10 cellular contexts compared by ENCODE assay signal in the genomic region with DNA sequence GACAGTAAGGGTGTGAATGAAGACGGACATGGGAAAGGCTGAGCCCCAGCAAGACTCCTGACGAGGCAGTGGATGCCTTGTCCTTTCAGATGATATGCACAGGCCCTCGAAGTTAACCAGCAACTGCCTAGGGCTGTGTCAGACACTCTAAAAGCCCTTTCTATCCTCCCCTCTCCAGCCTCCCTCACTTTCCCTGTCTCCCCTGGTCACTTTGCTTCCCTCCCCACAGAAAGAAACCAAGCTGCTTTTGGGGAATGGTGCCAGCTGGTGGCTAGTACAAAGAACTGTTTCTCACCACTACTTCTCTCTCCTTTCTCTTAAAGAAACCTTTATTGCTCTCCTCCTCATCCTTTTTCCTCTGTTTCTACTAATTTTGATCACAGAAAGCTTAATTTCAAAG. TPM values are rescaled to one million over a fixed set of nuclear protein-coding genes. Genes with fewer than 3 reads are reported as not detected.
A peak's percentile ranks its signal among the peaks of the same experiment; 100 is the strongest.
DNase-seq lines count a peak whose midpoint lies in the region; ATAC-seq, FAIRE-seq and TF ChIP-seq lines count a peak whose summit lies in the region.
"Had no signal": no experiment of that assay in that cellular context is flagged by ENCODE, and none has a peak within 500 bp of the region (broad histone marks: within the 10 kb centered on the region; RNA-seq: fewer than 3 reads in every experiment).

No MANE protein-coding gene starts in this region.

- intact Hi-C loops in IMR-90 (cut with micrococcal nuclease) (loop anchor here (5.0 to 10.0 kb wide), 3 partner anchors 160 to 302 kb away; partner anchors contain the start of gene SCAMP1), GM12878 (cut with micrococcal nuclease; ENCODE audit: unreplicated experiment) (no loop called here), lower lobe of right lung (cut with DNase I) (no loop called here)

- H3K36me3 ChIP-seq in IMR-90 (ENCODE audit: control insufficient read depth, insufficient read depth, low read length) (peaks cover 57% of the 10 kb centered on the region), GM12878 (ENCODE audit: control insufficient read depth in 2 of 2, insufficient read depth in 2 of 2, low read length in 1 of 2) (peaks cover 22% of the 10 kb centered on the region in 2 experiments), lower lobe of right lung (peaks cover 10% of the 10 kb centered on the region)

- no peak overlapping the region for H3K18ac ChIP-seq in IMR-90 (ENCODE audit: low read depth, low read length)

- H2AFZ ChIP-seq in IMR-90 (replicated peaks; ENCODE audit: low read length, poor library complexity) (peak overlapping the region; percentile 15), GM12878 (ENCODE audit: control insufficient read depth, low read depth, low read length) (no peak overlapping the region)

- DNase-seq in AG04450 (ENCODE audit: low read depth, low spot score) (no peak), IMR-90 (no peak), GM12878 (ENCODE audit: low read depth, low spot score) (no peak), lower lobe of right lung (no peak), mesenteric fat pad (ENCODE audit: low spot score) (no peak), inferior parietal cortex (ENCODE audit: extremely low spot score) (no peak)
- DNase-seq: DMS153, T-helper 1 cell had no signal

- peak overlapping the region; percentile 59 for H2AK9ac ChIP-seq in IMR-90 (replicated peaks; ENCODE audit: low read depth, low read length, poor library complexity)

- peaks cover 19 to 79% of the 10 kb centered on the region in 2 experiments for H3K79me1 ChIP-seq in IMR-90 (ENCODE audit: low read depth in 1 of 2, low read length in 2 of 2)

- H4K91ac ChIP-seq in IMR-90 (ENCODE audit: insufficient read depth, low read depth, low read length) = peak overlapping the region; percentile 15; the same call in 1 of the 2 replicates

- H2BK15ac ChIP-seq in IMR-90 (ENCODE audit: low read depth, low read length) = peak overlapping the region; percentile 38; the same call in 2 of the 3 replicates

- RAD21 ChIA-PET in GM12878 (lab: Charles Lee; ENCODE audit: unreplicated experiment) = interaction anchor here (1.3 to 2.4 kb wide), 3 partner anchors 33 to 85 kb away, joined by 3 to 6 read pairs (median 4); no protein-coding TSS in a partner anchor

- peak overlapping the region; percentile 71 for H3K4ac ChIP-seq in IMR-90 (ENCODE audit: low read depth, low read length)

- H4K5ac ChIP-seq in IMR-90 (ENCODE audit: low read depth, low read length) = no peak overlapping the region

- H3K9me3 ChIP-seq in AG04450 (ENCODE audit: control insufficient read depth, insufficient read depth, low read length) (no peaks in the 10 kb centered on the region), IMR-90 (ENCODE audit: control insufficient read depth, insufficient read depth, low read length) (no peaks in the 10 kb centered on the region), GM12878 (replicated peaks; ENCODE audit: control insufficient read depth, insufficient read depth, low read length) (no peaks in the 10 kb centered on the region), lower lobe of right lung (no peaks in the 10 kb centered on the region)

- 100% methylated on average over 1 of the region's 3 CpGs; no CpG with 5 or more reads in 1 of the 2 experiments for WGBS in IMR-90 (ENCODE audit: extremely low coverage in 2 of 2, insufficient read length in 1 of 2), 2 experiments
- 79% methylated on average over 3 of the region's 3 CpGs for WGBS in GM12878 (ENCODE audit: insufficient coverage, insufficient replicate concordance, low lambda C conversion rate, missing lambda C conversion rate)

- 0 out of 2 replicates have a peak, but pooled peaks have one; percentile 16 for ATAC-seq in IMR-90 (ENCODE audit: low read depth)
- no peak for ATAC-seq in GM12878
- no peak for ATAC-seq in lower lobe of right lung
- ATAC-seq in HG03571 (IDR thresholded peaks at IDR 0.05; ENCODE audit: unreplicated experiment) = no peak
- no peak for ATAC-seq in HG03378 (IDR thresholded peaks at IDR 0.05; ENCODE audit: unreplicated experiment)

- peaks cover 17% of the 10 kb centered on the region for H3K4me1 ChIP-seq in IMR-90 (ENCODE audit: control insufficient read depth, insufficient read depth, low read length)
- H3K4me1 ChIP-seq in GM12878 (ENCODE audit: control insufficient read depth, insufficient read depth, low read length) = no peaks in the 10 kb centered on the region
- no peaks in the 10 kb centered on the region for H3K4me1 ChIP-seq in lower lobe of right lung

- no peak overlapping the region for H4K8ac ChIP-seq in IMR-90 (ENCODE audit: low read depth in 2 of 2, low read length in 2 of 2)

- H3K23ac ChIP-seq in IMR-90 (ENCODE audit: low read depth, low read length) = peak overlapping the region; percentile 55

- TF ChIP-seq POLR2A in IMR-90 (IDR thresholded peaks at IDR 0.05; ENCODE audit: low read depth, low read length) (no peak), GM12878 (IDR thresholded peaks at IDR 0.05; ENCODE audit: low read depth, low read length) (no peak)

- peak; percentile 54 for TF ChIP-seq CTCF in AG04450 (IDR thresholded peaks at IDR 0.05; ENCODE audit: low read depth, low read length)
- TF ChIP-seq CTCF in IMR-90 (conservative IDR thresholded peaks at IDR 0.05; ENCODE audit: low read depth, low read length) = peak; percentile 48
- TF ChIP-seq CTCF in GM12878 (IDR thresholded peaks at IDR 0.05 in 2 of 3, conservative IDR thresholded peaks at IDR 0.05 in 1 of 3; ENCODE audit: control insufficient read depth in 2 of 3, extremely low read depth in 1 of 3, insufficient read depth in 1 of 3, low read depth in 3 of 3, low read length in 3 of 3) = peak; percentile 25 to 33 (median 28); a peak in 3 of 6 replicates
- peak; percentile 14 for TF ChIP-seq CTCF in lower lobe of right lung (IDR thresholded peaks at IDR 0.05)

- in situ Hi-C loops in IMR-90 (cut with MboI; ENCODE audit: low sequenced_read_pairs) (no loop called here), GM12878 (cut with MboI) (no loop called here)

- no peak overlapping the region for H3K9ac ChIP-seq in IMR-90 (ENCODE audit: low read depth, low read length)
- no peak overlapping the region for H3K9ac ChIP-seq in GM12878 (ENCODE audit: control insufficient read depth, insufficient read depth, low read length)

- no TSS peak for BruUV-seq in IMR-90 (replicated peaks; lab: Mats Ljungman, UMichigan)
- BruUV-seq in GM12878 (replicated peaks; lab: Mats Ljungman, UMichigan) = no TSS peak

- TF ChIP-seq EP300 in GM12878 (IDR thresholded peaks at IDR 0.05; ENCODE audit: borderline replicate concordance in 1 of 2, control insufficient read depth in 1 of 2, low read depth in 2 of 2, low read length in 2 of 2) = no peak

- no peaks in the 10 kb centered on the region for H3K27me3 ChIP-seq in AG04450 (ENCODE audit: control insufficient read depth, insufficient read depth, low read length)
- H3K27me3 ChIP-seq in IMR-90 (ENCODE audit: control insufficient read depth, insufficient read depth, low read length) = no peaks in the 10 kb centered on the region
- H3K27me3 ChIP-seq in GM12878 (replicated peaks in 1 of 2; ENCODE audit: control insufficient read depth in 2 of 2, insufficient read depth in 2 of 2, low read length in 1 of 2) = no peaks in the 10 kb centered on the region
- no peaks in the 10 kb centered on the region for H3K27me3 ChIP-seq in lower lobe of right lung (ENCODE audit: low read depth)

- no peaks in the 10 kb centered on the region for H3K79me2 ChIP-seq in GM12878 (ENCODE audit: control insufficient read depth, insufficient read depth, low read length)

- peak overlapping the region; percentile 54 for H2BK20ac ChIP-seq in IMR-90 (ENCODE audit: low read depth, low read length)

- no peak overlapping the region for H2BK5ac ChIP-seq in IMR-90 (ENCODE audit: low read depth, low read length, poor library complexity, severe bottlenecking)

- H3K56ac ChIP-seq in IMR-90 (ENCODE audit: extremely low read depth, insufficient read depth, low read length) = no peak overlapping the region

- POLR2A ChIA-PET in AG04450 (lab: Yijun Ruan, JAX) (interaction anchor here (0.6 kb wide), 1 partner anchor 78 kb away, joined by 9 read pairs; no protein-coding TSS in a partner anchor), IMR-90 (lab: Charles Lee; ENCODE audit: unreplicated experiment) (no interaction called here), GM12878 (lab: Charles Lee) (interaction anchor here (1.0 kb wide), 1 partner anchor 11 kb away, joined by 3 read pairs; no protein-coding TSS in a partner anchor)

- dilution Hi-C loops in IMR-90 (cut with HindIII; ENCODE audit: low sequenced_read_pairs, unreplicated experiment) = no loop called here

- no peak overlapping the region for H3K4me2 ChIP-seq in IMR-90 (ENCODE audit: low read depth, low read length)
- no peak overlapping the region for H3K4me2 ChIP-seq in GM12878 (ENCODE audit: control insufficient read depth, insufficient read depth)

- H2AK5ac ChIP-seq in IMR-90 (ENCODE audit: low read depth, low read length) = peak overlapping the region; percentile 58

- H2BK120ac ChIP-seq in IMR-90 (ENCODE audit: low read depth, low read length) = no peak overlapping the region

- H3K14ac ChIP-seq in IMR-90 (replicated peaks; ENCODE audit: low read depth, low read length) = peak overlapping the region; percentile 57; the same call in 1 of the 2 replicates

- CTCF ChIA-PET in AG04450 (lab: Charles Lee) = interaction anchor here (0.6 to 1.9 kb wide), 11 partner anchors 13 to 506 kb away, joined by 3 to 7 read pairs (median 4); partner anchors contain the start of gene AP3B1
- CTCF ChIA-PET in IMR-90 (lab: Yijun Ruan, JAX) = interaction anchor here (0.7 to 1.6 kb wide), 10 partner anchors 11 to 293 kb away, joined by 3 to 6 read pairs (median 4); no protein-coding TSS in a partner anchor
- CTCF ChIA-PET in GM12878 (lab: Yijun Ruan, JAX) = interaction anchor here (0.8 to 1.8 kb wide), 9 partner anchors 10 to 198 kb away, joined by 3 to 9 read pairs (median 4); no protein-coding TSS in a partner anchor

- no peak for FAIRE-seq in GM12878 (lab: Jason Lieb, UNC)

- peaks cover 22% of the 10 kb centered on the region for H3K9me1 ChIP-seq in IMR-90 (ENCODE audit: insufficient read depth, low read length)

- H4K20me1 ChIP-seq in IMR-90 (ENCODE audit: insufficient read depth, low read length) (peaks cover 34% of the 10 kb centered on the region; the same call in 1 of the 2 replicates), GM12878 (ENCODE audit: control insufficient read depth, insufficient read depth) (no peaks in the 10 kb centered on the region)

- SMC1A ChIA-PET in GM12878 (lab: Charles Lee; ENCODE audit: uncharacterized antibody, unreplicated experiment) = interaction anchor here (0.9 to 2.9 kb wide), 5 partner anchors 10 to 114 kb away, joined by 3 to 13 read pairs (median 6); no protein-coding TSS in a partner anchor

- H3K27ac ChIP-seq in AG04450 (ENCODE audit: low read depth, low read length) (no peak overlapping the region), IMR-90 (ENCODE audit: insufficient read depth, low read length) (no peak overlapping the region), GM12878 (ENCODE audit: control insufficient read depth, insufficient read depth) (no peak overlapping the region), lower lobe of right lung (no peak overlapping the region)

- peak; percentile 65 for TF ChIP-seq RAD21 in IMR-90 (IDR thresholded peaks at IDR 0.05; ENCODE audit: low read length)
- peak; percentile 56 for TF ChIP-seq RAD21 in GM12878 (IDR thresholded peaks at IDR 0.05; ENCODE audit: insufficient read depth, low read depth, low read length)

- no peak overlapping the region for H3K4me3 ChIP-seq in AG04450 (ENCODE audit: low read depth, low read length)
- H3K4me3 ChIP-seq in IMR-90 (ENCODE audit: insufficient read depth, low read depth, low read length) = no peak overlapping the region
- H3K4me3 ChIP-seq in GM12878 = no peak overlapping the region
- no peak overlapping the region for H3K4me3 ChIP-seq in lower lobe of right lung

RNA-seq across cellular contexts. Expression of gene LHFPL2, which starts 21.4 kb away (rescaled TPM):
- polyA plus RNA-seq in AG04450 (2011; rRNA removed) (19.4 and 20.1 TPM in 2 replicates), IMR-90 (2012; rRNA removed) (5.0 and 6.5 TPM in 2 replicates), GM12878 (2011; rRNA removed) (11.2 and 14.2 TPM in 2 replicates), GM12878 (2014; fragmentation: Illumina TruSeq; extraction: Trizol) (14.6 and 17.1 TPM in 2 replicates), GM12878 (2014; fragmentation: Nextera tagmentation; extraction: Ambion mirVana) (1 to 10 TPM; 4.1 to 4.5 TPM), GM12878 (2014; rRNA removed) (10.8 and 13.7 TPM in 2 replicates), GM12878 (2016; fragmentation: Nextera tagmentation; extraction: Ambion mirVana) (1 to 10 TPM; 5.6 to 7.0 TPM)
- 22.8 and 30.2 TPM in 2 replicates for polyA minus RNA-seq in AG04450 (2011; rRNA and poly(A)+ RNA removed)
- total RNA-seq in IMR-90 (2012; rRNA removed) (11.1 and 11.3 TPM in 2 replicates), GM12878 (2014; rRNA removed) (15.1 and 15.5 TPM in 2 replicates), GM12878 (2014; rRNA removed; fragmentation: Illumina TruSeq; extraction: Trizol) (14.1 and 14.3 TPM in 2 replicates), GM12878 (2021) (18.9 and 21.8 TPM in 2 replicates), lower lobe of right lung (40.6 TPM), mesenteric fat pad (76.0 TPM)
- 3.8 and 6.1 TPM in 2 replicates for polyA plus RNA-seq in IMR-90 (2012; cell fraction: cytosol; rRNA removed)
- polyA plus RNA-seq in IMR-90 (2012; cell fraction: nucleus; rRNA removed; ENCODE audit: low replicate concordance) = 4.8 and 12.1 TPM in 2 replicates
- 67.2 and 79.0 TPM in 2 replicates for total RNA-seq in GM12878 (2013; cell fraction: nucleolus; rRNA removed)
- polyA plus RNA-seq in GM12878 (2011; ENCODE audit: low read depth) = 13.4 TPM
- polyA plus RNA-seq in GM12878 (2011; cell fraction: cytosol; rRNA removed) = 9.4 and 10.7 TPM in 2 replicates
- polyA plus RNA-seq in GM12878 (2011; cell fraction: nucleus; rRNA removed) = 11.3 and 16.0 TPM in 2 replicates
- polyA plus RNA-seq in GM12878 (2012) = 16.1 and 17.3 TPM in 2 replicates
- 22.4 and 25.5 TPM in 2 replicates for polyA minus RNA-seq in GM12878 (2011; rRNA and poly(A)+ RNA removed)
- polyA minus RNA-seq in GM12878 (2011; cell fraction: cytosol; rRNA and poly(A)+ RNA removed) = 11.3 and 12.8 TPM in 2 replicates
- 19.9 and 41.5 TPM in 2 replicates for polyA minus RNA-seq in GM12878 (2011; cell fraction: nucleus; rRNA and poly(A)+ RNA removed)
